20 cellular contexts compared by ENCODE assay signal in the genomic region with DNA sequence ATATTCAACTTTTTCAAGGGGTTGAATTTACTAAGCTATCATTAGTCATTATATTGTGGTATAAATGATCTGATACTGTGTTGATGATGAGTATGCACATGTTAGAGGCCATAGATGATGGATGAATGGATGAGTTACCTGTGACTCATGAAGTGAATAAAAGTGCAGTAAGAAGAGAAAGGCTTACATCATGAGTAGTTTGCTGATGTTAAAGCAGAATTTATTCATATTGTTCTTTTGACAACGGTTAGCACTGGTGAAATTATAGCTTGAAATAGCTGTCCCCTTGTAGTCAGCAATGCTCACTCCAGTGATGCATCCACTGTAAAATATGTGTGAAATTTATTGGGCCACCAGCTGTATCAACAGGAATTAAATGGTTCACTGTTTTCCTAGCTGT.
DNase-seq lines count a peak whose midpoint lies in the region; ATAC-seq and TF ChIP-seq lines count a peak whose summit lies in the region.
"Had no signal": no experiment of that assay in that cellular context is flagged by ENCODE, and none has a peak within 500 bp of the region (broad histone marks: within the 10 kb centered on the region; RNA-seq: fewer than 3 reads in every experiment).

No MANE protein-coding gene starts in this region.

- H3K4me2 ChIP-seq in fibroblast of lung (ENCODE audit: extremely low read depth, insufficient read depth, low read length): no peak overlapping the region
- H3K4me2 ChIP-seq in skeletal muscle satellite cell (ENCODE audit: low read length): peak overlapping the region; percentile 29
- H3K4me2 ChIP-seq: KMS-11 had no signal

- H3K4me3 Mint-ChIP-seq in CD14-positive monocyte (no peak overlapping the region), T-helper 17 cell (no peak overlapping the region)
- H3K4me3 Mint-ChIP-seq: activated CD4-positive, alpha-beta T cell treated with anti-CD3 and anti-CD28 coated beads for 36 hours; natural killer cell treated with Interleukin-12 subunit alpha and Interleukin-12 subunit beta and Interleukin-15 and Interleukin-18, amount 100 ng/mL, for 72 hours had no signal

- H3K27me3 Mint-ChIP-seq in CD14-positive monocyte (ENCODE audit: low read depth in 3 of 3): no peaks in the 10 kb centered on the region
- no peaks in the 10 kb centered on the region for H3K27me3 Mint-ChIP-seq in T-helper 17 cell
- H3K27me3 Mint-ChIP-seq: activated CD4-positive, alpha-beta T cell treated with anti-CD3 and anti-CD28 coated beads for 36 hours; natural killer cell treated with Interleukin-12 subunit alpha and Interleukin-12 subunit beta and Interleukin-15 and Interleukin-18, amount 100 ng/mL, for 72 hours had no signal

- H3K36me3 ChIP-seq in fibroblast of lung (ENCODE audit: control insufficient read depth, insufficient read depth, low read length) (no peaks in the 10 kb centered on the region), skeletal muscle satellite cell (ENCODE audit: insufficient read depth, low read length) (no peaks in the 10 kb centered on the region)
- H3K36me3 ChIP-seq: transverse colon had no signal

- peaks cover 2% of the 10 kb centered on the region for H3K4me1 ChIP-seq in fibroblast of lung (ENCODE audit: control insufficient read depth, extremely low read depth, insufficient read depth, low read length)
- H3K4me1 ChIP-seq in skeletal muscle satellite cell (ENCODE audit: control insufficient read depth, insufficient read depth, low read length): peaks cover 11% of the 10 kb centered on the region
- H3K4me1 ChIP-seq: transverse colon had no signal

- H3K27ac ChIP-seq in fibroblast of lung (ENCODE audit: insufficient read depth, low read length): no peak overlapping the region
- H3K27ac ChIP-seq: KMS-11, transverse colon had no signal

- no peak overlapping the region for H3K9ac ChIP-seq in fibroblast of lung (ENCODE audit: insufficient read depth, low read length)
- H3K9ac ChIP-seq in skeletal muscle satellite cell (ENCODE audit: low read depth, low read length): no peak overlapping the region
- H3K9ac ChIP-seq: KMS-11 had no signal

- H3K27me3 ChIP-seq in fibroblast of lung (ENCODE audit: control insufficient read depth, insufficient read depth, low read length) (no peaks in the 10 kb centered on the region), skeletal muscle satellite cell (ENCODE audit: control insufficient read depth, insufficient read depth, low read length) (no peaks in the 10 kb centered on the region)
- H3K27me3 ChIP-seq: transverse colon had no signal

- H3K4me3 ChIP-seq in fibroblast of lung (replicated peaks in 1 of 4; ENCODE audit: control extremely low read depth in 1 of 4, insufficient read depth in 1 of 4, low read depth in 3 of 4, low read length in 4 of 4): no peak overlapping the region
- H3K4me3 ChIP-seq in skeletal muscle satellite cell (ENCODE audit: low read length): no peak overlapping the region
- H3K4me3 ChIP-seq: lung, transverse colon had no signal

- no peaks in the 10 kb centered on the region for H3K4me1 Mint-ChIP-seq in CD14-positive monocyte
- H3K4me1 Mint-ChIP-seq in T-helper 17 cell: no peaks in the 10 kb centered on the region
- H3K4me1 Mint-ChIP-seq: activated CD4-positive, alpha-beta T cell treated with anti-CD3 and anti-CD28 coated beads for 36 hours had no signal

- H3K9me3 ChIP-seq in fibroblast of lung (ENCODE audit: control insufficient read depth, insufficient read depth, low read depth, low read length) (no peaks in the 10 kb centered on the region), skeletal muscle satellite cell (replicated peaks; ENCODE audit: low read length) (no peaks in the 10 kb centered on the region), T-helper 17 cell (ENCODE audit: control insufficient read depth, low read length, poor library complexity, severe bottlenecking) (no peaks in the 10 kb centered on the region)
- H3K9me3 ChIP-seq: transverse colon had no signal

- H2AFZ ChIP-seq in fibroblast of lung (ENCODE audit: low read length): no peak overlapping the region

- H3K79me2 ChIP-seq in fibroblast of lung (ENCODE audit: control insufficient read depth, insufficient read depth, low read length): no peaks in the 10 kb centered on the region

- H3K27ac Mint-ChIP-seq in CD14-positive monocyte (no peak overlapping the region), T-helper 17 cell (no peak overlapping the region)
- H3K27ac Mint-ChIP-seq: activated CD4-positive, alpha-beta T cell treated with anti-CD3 and anti-CD28 coated beads for 36 hours; natural killer cell treated with Interleukin-12 subunit alpha and Interleukin-12 subunit beta and Interleukin-15 and Interleukin-18, amount 100 ng/mL, for 72 hours had no signal

- H4K20me1 ChIP-seq in fibroblast of lung (ENCODE audit: control insufficient read depth, extremely low read depth, insufficient read depth, low read length): peaks cover 2% of the 10 kb centered on the region

- H3K9me3 Mint-ChIP-seq in CD14-positive monocyte: peaks cover 0 to 10% (median 4%) of the 10 kb centered on the region in 7 donors

- ATAC-seq in T-helper 17 cell: no peak
- ATAC-seq: activated CD4-positive, alpha-beta T cell treated with anti-CD3 and anti-CD28 coated beads for 36 hours; natural killer cell treated with Interleukin-12 subunit alpha and Interleukin-12 subunit beta and Interleukin-15 and Interleukin-18, amount 100 ng/mL, for 72 hours had no signal

- intact Hi-C loops in CD14-positive monocyte (cut with micrococcal nuclease): no loop called here

- TF ChIP-seq CTCF in fibroblast of lung (conservative IDR thresholded peaks at IDR 0.05 in 1 of 2, IDR thresholded peaks at IDR 0.05 in 1 of 2; ENCODE audit: low read depth in 1 of 2, low read length in 2 of 2) (no peak), CD14-positive monocyte (IDR thresholded peaks at IDR 0.05) (no peak)

- peak; percentile 34 for DNase-seq in GM04504 (ENCODE audit: low read depth)
- DNase-seq in RKO (ENCODE audit: low spot score): peak; percentile 88
- peak; percentile 33 to 90 for DNase-seq in fibroblast of lung (ENCODE audit: low read depth in 2 of 2)
- DNase-seq in CD14-positive monocyte (ENCODE audit: low spot score): no peak
- no peak for DNase-seq in stimulated activated naive CD4-positive, alpha-beta T cell (lab: John Stamatoyannopoulos, UW)
- no peak for DNase-seq in T-helper 17 cell
- DNase-seq: activated CD4-positive, alpha-beta T cell treated with anti-CD3 and anti-CD28 coated beads for 36 hours; activated T-cell treated with anti-CD3 and anti-CD28 coated beads, Interleukin-2, amount 50 U/mL, for 1 hour; COR-L47; GOT3; hypothalamus; NCI-H1436 treated with DMSO at 0.1 percent for 48 hours; NCI-H524 treated with DMSO at 0.1 percent for 48 hours; RPMI8226; T-helper 2 cell; transverse colon had no signal

- H3K36me3 Mint-ChIP-seq in CD14-positive monocyte: no peaks in the 10 kb centered on the region
- H3K36me3 Mint-ChIP-seq in T-helper 17 cell (ENCODE audit: low read depth): no peaks in the 10 kb centered on the region
- H3K36me3 Mint-ChIP-seq: natural killer cell treated with Interleukin-12 subunit alpha and Interleukin-12 subunit beta and Interleukin-15 and Interleukin-18, amount 100 ng/mL, for 72 hours had no signal

Comparison
In these comparisons a context has a peak if more than half of its experiments do, and no peak if none do; other contexts are left out.
1. DNase-seq: peak in GM04504 (single experiment), RKO (single experiment) and fibroblast of lung (2 of 2); none in CD14-positive monocyte (single experiment), stimulated activated naive CD4-positive, alpha-beta T cell (0 of 6) and T-helper 17 cell (0 of 3).